ENCODE assay signal across 8 cellular contexts in the genomic region with DNA sequence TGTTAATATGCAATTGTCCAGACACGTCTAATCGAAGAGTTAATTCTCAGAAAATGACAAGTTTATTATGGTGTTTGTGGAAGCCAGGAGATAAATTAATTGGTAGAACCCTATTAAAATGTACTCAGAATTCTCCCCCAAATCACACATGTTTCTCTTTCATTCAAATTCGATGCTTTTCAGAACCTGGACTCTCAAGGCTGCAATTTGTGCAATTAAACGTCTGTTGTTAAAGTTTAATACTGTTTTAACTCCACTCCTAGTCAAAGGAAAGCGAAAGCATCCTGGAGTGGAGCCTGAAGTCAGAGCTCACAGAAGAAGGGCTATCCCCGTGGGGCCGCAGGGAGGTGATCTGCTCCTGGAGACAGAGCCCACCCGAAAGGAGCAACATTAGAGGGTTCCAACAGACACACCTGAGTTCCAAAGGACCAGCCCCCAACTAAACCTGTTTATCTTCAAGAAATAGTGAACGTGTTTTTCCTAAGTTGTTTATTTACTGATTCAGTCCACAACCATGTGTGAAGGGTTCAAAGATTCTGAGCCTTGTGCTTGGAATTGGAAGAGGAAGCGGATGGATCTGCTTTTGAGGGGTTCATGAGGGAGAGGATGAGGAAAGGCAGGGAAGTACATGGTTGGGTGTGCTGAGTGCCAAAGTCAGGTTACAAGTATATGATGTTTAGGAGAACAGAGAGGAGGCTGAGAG.
DNase-seq lines count a peak whose midpoint lies in the region; ATAC-seq, FAIRE-seq and TF ChIP-seq lines count a peak whose summit lies in the region.

No MANE protein-coding gene starts in this region.

- ATAC-seq in pancreas (peak in 3 of 4 donors; percentile 53 to 70 (median 56)), HG03175 (IDR thresholded peaks at IDR 0.05; ENCODE audit: unreplicated experiment) (no peak), HG03108 (IDR thresholded peaks at IDR 0.05; ENCODE audit: unreplicated experiment) (no peak)

- intact Hi-C loops in pancreas (cut with DNase I), result no loop called here

- H3K4me3 ChIP-seq in SJCRH30, result peak overlapping the region; percentile 62
- peak overlapping the region in 3 of 4 donors; percentile 21 to 44 (median 37) for H3K4me3 ChIP-seq in pancreas

- H3K9me3 ChIP-seq in SJCRH30 (replicated peaks) (no peaks in the 10 kb centered on the region), pancreas (no peaks in the 10 kb centered on the region)

- WGBS in pancreas, 2 donors, result 22 to 26% methylated on average over 10 of the region's 10 CpGs

- H3K27ac ChIP-seq in SJCRH30 (peak overlapping the region; percentile 69), pancreas (no peak overlapping the region)

- TF ChIP-seq CTCF in D721Med (IDR thresholded peaks at IDR 0.05; ENCODE audit: insufficient read depth, missing control alignments), result no peak
- no peak for TF ChIP-seq CTCF in pancreas (IDR thresholded peaks at IDR 0.05)

- no peaks in the 10 kb centered on the region for H3K36me3 ChIP-seq in SJCRH30
- H3K36me3 ChIP-seq in pancreas, result no peaks in the 10 kb centered on the region

- H3K4me1 ChIP-seq in SJCRH30, result peaks cover 3% of the 10 kb centered on the region; the same call in 1 of the 2 replicates
- H3K4me1 ChIP-seq in pancreas, result peaks cover 0 to 10% (median 4%) of the 10 kb centered on the region in 3 donors

- DNase-seq in D721Med (ENCODE audit: insufficient read length, low spot score) (no peak), SJCRH30 (peak; percentile 43 to 45), fibroblast of peridontal ligament (ENCODE audit: extremely low read depth) (peak; percentile 53), pancreas (no peak), NCI-H2227 (lab: John Stamatoyannopoulos, UW; ENCODE audit: unreplicated experiment) (no peak)
- no peak for DNase-seq in effector CD4-positive, alpha-beta T cell

- H3K27me3 ChIP-seq in SJCRH30 (no peaks in the 10 kb centered on the region), pancreas (peaks cover 0 to 7% (median 0%) of the 10 kb centered on the region in 4 donors)

- FAIRE-seq in D721Med (lab: Jason Lieb, UNC) (peak; percentile 78), pancreas (lab: Jason Lieb, UNC) (no peak)

Comparison
In these comparisons a context has a peak if more than half of its experiments do, and no peak if none do; other contexts are left out.
1. DNase-seq: peak in SJCRH30 (2 of 2) and fibroblast of peridontal ligament (single experiment); none in D721Med (single experiment), pancreas (0 of 6), NCI-H2227 (single experiment) and effector CD4-positive, alpha-beta T cell (single experiment).
2. ATAC-seq: peak in pancreas (3 of 4); none in HG03175 (single experiment) and HG03108 (single experiment).